Comparison of ENCODE assay signal across 16 cellular contexts in the genomic region with DNA sequence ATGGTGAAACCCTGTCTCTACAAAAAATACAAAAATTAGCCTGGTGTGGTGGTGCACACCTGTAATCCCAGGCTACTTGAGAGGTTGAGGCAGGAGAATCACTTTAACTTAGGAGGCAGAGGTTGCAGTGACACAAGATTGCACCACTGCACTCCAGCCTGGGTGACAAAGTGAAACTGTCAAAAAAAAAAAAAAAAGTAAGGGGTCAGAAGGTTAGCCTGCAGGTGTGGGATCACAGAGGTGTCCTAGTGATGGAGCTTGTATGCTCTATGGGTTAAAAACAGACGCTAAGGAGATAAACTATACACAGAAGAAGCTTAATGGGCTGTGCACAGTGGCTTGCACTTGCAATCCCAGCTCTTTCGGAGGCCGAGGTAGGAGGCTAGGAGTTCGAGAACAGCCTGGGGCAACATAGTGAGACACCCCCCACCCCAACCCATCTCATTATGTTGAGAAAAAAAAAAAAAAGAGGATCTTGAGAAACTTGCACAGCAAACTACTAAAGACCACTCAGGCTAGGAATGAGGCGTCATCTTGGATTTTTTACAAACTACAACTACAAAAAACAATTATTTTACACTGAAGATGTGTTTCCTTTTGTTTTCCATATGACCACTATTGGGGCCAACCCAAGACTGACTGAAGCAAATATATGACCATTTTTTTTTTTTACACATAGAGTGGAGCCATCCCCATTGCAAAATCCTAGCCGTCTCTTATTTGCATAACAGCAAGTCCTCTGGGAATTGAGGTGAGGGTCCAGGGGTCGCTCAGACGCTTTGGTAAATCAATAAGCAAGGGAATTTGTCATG. TPM values are rescaled to one million over a fixed set of nuclear protein-coding genes. Genes with fewer than 3 reads are reported as not detected.
DNase-seq lines count a peak whose midpoint lies in the region; ATAC-seq and TF ChIP-seq lines count a peak whose summit lies in the region.
"Had no signal": no experiment of that assay in that cellular context is flagged by ENCODE, and none has a peak within 500 bp of the region (broad histone marks: within the 10 kb centered on the region; RNA-seq: fewer than 3 reads in every experiment).

No MANE protein-coding gene starts in this region.

- TF ChIP-seq CTCF in smooth muscle cell (IDR thresholded peaks at IDR 0.05; ENCODE audit: borderline replicate concordance, insufficient read depth, poor library complexity, severe bottlenecking), result no peak

- no peaks in the 10 kb centered on the region for H3K79me2 ChIP-seq in smooth muscle cell (ENCODE audit: low read depth)

- ATAC-seq in activated T-helper 17 cell treated with anti-CD3 and anti-CD28 coated beads, Interleukin-2, amount 50 U/mL, for 72 hours (replicated peaks), result no peak
- ATAC-seq in Right ventricle myocardium superior (ENCODE audit: poor library complexity), result no peak
- ATAC-seq: activated CD4-positive, alpha-beta T cell treated with anti-CD3 and anti-CD28 coated beads for 36 hours had no signal

- no peaks in the 10 kb centered on the region for H3K27me3 ChIP-seq in smooth muscle cell (ENCODE audit: low read depth)
- H3K27me3 ChIP-seq: right atrium auricular region, SJCRH30 had no signal

- peaks cover 4% of the 10 kb centered on the region for H3F3A ChIP-seq in smooth muscle cell (ENCODE audit: low read depth)

- no peak overlapping the region for H3K4me3 Mint-ChIP-seq in activated T-cell treated with anti-CD3 and anti-CD28 coated beads, Interleukin-2, amount 50 U/mL, for 24 hours
- H3K4me3 Mint-ChIP-seq in activated T-helper 17 cell treated with anti-CD3 and anti-CD28 coated beads, Interleukin-2, amount 50 U/mL, for 72 hours, result peak overlapping the region; percentile 83
- H3K4me3 Mint-ChIP-seq: activated CD4-positive, alpha-beta T cell treated with anti-CD3 and anti-CD28 coated beads for 36 hours had no signal

- H3K4me1 ChIP-seq in smooth muscle cell (ENCODE audit: low read depth), result no peaks in the 10 kb centered on the region

- peaks cover 8% of the 10 kb centered on the region for H3K36me3 ChIP-seq in smooth muscle cell (ENCODE audit: low read depth)
- H3K36me3 ChIP-seq: right atrium auricular region, SJCRH30 had no signal

- H3K4me3 ChIP-seq in smooth muscle cell, result no peak overlapping the region
- H3K4me3 ChIP-seq: right atrium auricular region, SJCRH30 had no signal

- no peaks in the 10 kb centered on the region for H3K9me3 ChIP-seq in smooth muscle cell (replicated peaks; ENCODE audit: low read depth)
- H3K9me3 ChIP-seq: right atrium auricular region, SJCRH30 had no signal

- intact Hi-C loops in Right ventricle myocardium superior (cut with DNase I), result no loop called here

- no peak overlapping the region for H3K4me2 ChIP-seq in smooth muscle cell

- DNase-seq in activated T-cell treated with anti-CD3 and anti-CD28 coated beads, Interleukin-2, amount 50 U/mL, for 24 hours, result no peak
- DNase-seq in activated T-cell treated with anti-CD3 and anti-CD28 coated beads for 4 hours (no peak), fibroblast of peridontal ligament (ENCODE audit: extremely low read depth) (peak; percentile 54), smooth muscle cell (lab: John Stamatoyannopoulos, UW; ENCODE audit: unreplicated experiment) (peak; percentile 36), Right ventricle myocardium superior (no peak), SKM-1 (lab: John Stamatoyannopoulos, UW; ENCODE audit: unreplicated experiment) (no peak)
- DNase-seq in stimulated activated naive CD4-positive, alpha-beta T cell treated with Interleukin-2 at 50 U/mL for 16 hours (lab: John Stamatoyannopoulos, UW), result no peak
- DNase-seq: activated CD4-positive, alpha-beta T cell treated with anti-CD3 and anti-CD28 coated beads for 36 hours; mesendoderm; NCI-H187 treated with DMSO at 0.1 percent for 48 hours; NCI-H446; SJCRH30; T1000 had no signal

- peak overlapping the region; percentile 51 for H3K27ac Mint-ChIP-seq in activated T-cell treated with anti-CD3 and anti-CD28 coated beads, Interleukin-2, amount 50 U/mL, for 24 hours
- H3K27ac Mint-ChIP-seq in activated T-helper 17 cell treated with anti-CD3 and anti-CD28 coated beads, Interleukin-2, amount 50 U/mL, for 72 hours, result no peak overlapping the region
- H3K27ac Mint-ChIP-seq: activated CD4-positive, alpha-beta T cell treated with anti-CD3 and anti-CD28 coated beads for 36 hours had no signal

- peaks cover 24% of the 10 kb centered on the region for H4K20me1 ChIP-seq in smooth muscle cell (ENCODE audit: low read depth)

- H2AFZ ChIP-seq in smooth muscle cell (ENCODE audit: low read depth), result no peak overlapping the region

- no peaks in the 10 kb centered on the region for H3K9me3 Mint-ChIP-seq in activated T-cell treated with anti-CD3 and anti-CD28 coated beads, Interleukin-2, amount 50 U/mL, for 24 hours
- no peaks in the 10 kb centered on the region for H3K9me3 Mint-ChIP-seq in activated T-helper 17 cell treated with anti-CD3 and anti-CD28 coated beads, Interleukin-2, amount 50 U/mL, for 72 hours
- H3K9me3 Mint-ChIP-seq: activated T-helper 1 cell treated with anti-CD3 and anti-CD28 coated beads, Interleukin-12 subunit alpha, Interleukin-12 subunit beta, Interleukin-2, Interleukin-4 antibody, amounts not matched to agents 30 ng/mL and 10 ng/mL and 1 ng/mL, durations not matched to agents 14 hours and 24 hours and 36 hours had no signal

- H3K4me1 Mint-ChIP-seq in activated T-cell treated with anti-CD3 and anti-CD28 coated beads, Interleukin-2, amount 50 U/mL, for 24 hours (ENCODE audit: low read depth), result peaks cover 60% of the 10 kb centered on the region
- H3K4me1 Mint-ChIP-seq in activated T-helper 17 cell treated with anti-CD3 and anti-CD28 coated beads, Interleukin-2, amount 50 U/mL, for 72 hours, result peaks cover 24% of the 10 kb centered on the region

- H3K9ac ChIP-seq in smooth muscle cell (ENCODE audit: low read depth), result no peak overlapping the region

- H3K27ac ChIP-seq in smooth muscle cell (ENCODE audit: low read depth), result no peak overlapping the region
- H3K27ac ChIP-seq: right atrium auricular region, SJCRH30 had no signal

- peaks cover 18% of the 10 kb centered on the region for H3K27me3 Mint-ChIP-seq in activated T-cell treated with anti-CD3 and anti-CD28 coated beads, Interleukin-2, amount 50 U/mL, for 24 hours
- no peaks in the 10 kb centered on the region for H3K27me3 Mint-ChIP-seq in activated T-helper 17 cell treated with anti-CD3 and anti-CD28 coated beads, Interleukin-2, amount 50 U/mL, for 72 hours

- peaks cover 25% of the 10 kb centered on the region for H3K36me3 Mint-ChIP-seq in activated T-cell treated with anti-CD3 and anti-CD28 coated beads, Interleukin-2, amount 50 U/mL, for 24 hours (ENCODE audit: low read depth)
- peaks cover 55% of the 10 kb centered on the region for H3K36me3 Mint-ChIP-seq in activated T-helper 17 cell treated with anti-CD3 and anti-CD28 coated beads, Interleukin-2, amount 50 U/mL, for 72 hours (ENCODE audit: low read depth)

- WGBS in smooth muscle cell (ENCODE audit: low lambda C conversion rate), result 82% methylated on average over 8 of the region's 8 CpGs

RNA-seq across cellular contexts. Expression of gene FOSB, which starts 7.9 kb away (rescaled TPM):
- 10 to 100 TPM; 20.7 to 39.2 TPM for total RNA-seq in activated T-helper 17 cell treated with anti-CD3 and anti-CD28 coated beads, Interleukin-2, amount 50 U/mL, for 72 hours
- total RNA-seq in smooth muscle cell (171 and 186 TPM in 2 replicates), Right ventricle myocardium superior (0.51 TPM)
- 178 and 299 TPM in 2 replicates for polyA plus RNA-seq in smooth muscle cell

RNA-seq across cellular contexts. Expression of gene RTN2, which starts 21.1 kb away (rescaled TPM):
- 1 to 10 TPM; 5.3 to 8.6 TPM for total RNA-seq in activated T-helper 17 cell treated with anti-CD3 and anti-CD28 coated beads, Interleukin-2, amount 50 U/mL, for 72 hours
- 6.3 and 20.5 TPM in 2 replicates for total RNA-seq in smooth muscle cell
- polyA plus RNA-seq in smooth muscle cell, result 24.4 and 28.0 TPM in 2 replicates
- total RNA-seq in Right ventricle myocardium superior, result 29.9 TPM

RNA-seq across cellular contexts. Expression of gene PPM1N, which starts 22.5 kb away (rescaled TPM):
- 1 to 10 TPM; 4.3 to 5.2 TPM for total RNA-seq in activated T-helper 17 cell treated with anti-CD3 and anti-CD28 coated beads, Interleukin-2, amount 50 U/mL, for 72 hours
- total RNA-seq in smooth muscle cell, result 0.58 TPM in 1 of 2 replicates, not detected in the other
- 0.16 and 1.3 TPM in 2 replicates for polyA plus RNA-seq in smooth muscle cell
- 0.75 TPM for total RNA-seq in Right ventricle myocardium superior

RNA-seq across cellular contexts. Expression of gene VASP, which starts 31.5 kb away (rescaled TPM):
- 100 to 1,000 TPM; 151 to 196 TPM for total RNA-seq in activated T-helper 17 cell treated with anti-CD3 and anti-CD28 coated beads, Interleukin-2, amount 50 U/mL, for 72 hours
- total RNA-seq in smooth muscle cell (75.8 and 83.8 TPM in 2 replicates), Right ventricle myocardium superior (42.9 TPM)
- 73.6 and 107 TPM in 2 replicates for polyA plus RNA-seq in smooth muscle cell

RNA-seq across cellular contexts. Expression of gene ERCC1, which starts 52.0 kb away (rescaled TPM):
- 10 to 100 TPM; 27.6 to 33.2 TPM for total RNA-seq in activated T-helper 17 cell treated with anti-CD3 and anti-CD28 coated beads, Interleukin-2, amount 50 U/mL, for 72 hours
- total RNA-seq in smooth muscle cell (60.8 and 72.6 TPM in 2 replicates), Right ventricle myocardium superior (163 TPM)
- 81.5 and 90.4 TPM in 2 replicates for polyA plus RNA-seq in smooth muscle cell

Comparison
In these comparisons a context has a peak if more than half of its experiments do, and no peak if none do; other contexts are left out.
1. DNase-seq: peak in fibroblast of peridontal ligament (single experiment) and smooth muscle cell (single experiment); none in activated T-cell treated with anti-CD3 and anti-CD28 coated beads, Interleukin-2, amount 50 U/mL, for 24 hours (single experiment), activated T-cell treated with anti-CD3 and anti-CD28 coated beads for 4 hours (single experiment), Right ventricle myocardium superior (single experiment), stimulated activated naive CD4-positive, alpha-beta T cell treated with Interleukin-2 at 50 U/mL for 16 hours (single experiment) and SKM-1 (single experiment).
2. RNA of gene FOSB, which starts 7.9 kb away (total RNA-seq): 171 to 186 TPM in smooth muscle cell and 20.7 to 39.2 TPM in activated T-helper 17 cell treated with anti-CD3 and anti-CD28 coated beads, Interleukin-2, amount 50 U/mL, for 72 hours; 0.51 TPM in Right ventricle myocardium superior (single experiment); every median in the first group is over 10 times any median in the second.